ENCODE assay signal across 28 cellular contexts in the genomic region with DNA sequence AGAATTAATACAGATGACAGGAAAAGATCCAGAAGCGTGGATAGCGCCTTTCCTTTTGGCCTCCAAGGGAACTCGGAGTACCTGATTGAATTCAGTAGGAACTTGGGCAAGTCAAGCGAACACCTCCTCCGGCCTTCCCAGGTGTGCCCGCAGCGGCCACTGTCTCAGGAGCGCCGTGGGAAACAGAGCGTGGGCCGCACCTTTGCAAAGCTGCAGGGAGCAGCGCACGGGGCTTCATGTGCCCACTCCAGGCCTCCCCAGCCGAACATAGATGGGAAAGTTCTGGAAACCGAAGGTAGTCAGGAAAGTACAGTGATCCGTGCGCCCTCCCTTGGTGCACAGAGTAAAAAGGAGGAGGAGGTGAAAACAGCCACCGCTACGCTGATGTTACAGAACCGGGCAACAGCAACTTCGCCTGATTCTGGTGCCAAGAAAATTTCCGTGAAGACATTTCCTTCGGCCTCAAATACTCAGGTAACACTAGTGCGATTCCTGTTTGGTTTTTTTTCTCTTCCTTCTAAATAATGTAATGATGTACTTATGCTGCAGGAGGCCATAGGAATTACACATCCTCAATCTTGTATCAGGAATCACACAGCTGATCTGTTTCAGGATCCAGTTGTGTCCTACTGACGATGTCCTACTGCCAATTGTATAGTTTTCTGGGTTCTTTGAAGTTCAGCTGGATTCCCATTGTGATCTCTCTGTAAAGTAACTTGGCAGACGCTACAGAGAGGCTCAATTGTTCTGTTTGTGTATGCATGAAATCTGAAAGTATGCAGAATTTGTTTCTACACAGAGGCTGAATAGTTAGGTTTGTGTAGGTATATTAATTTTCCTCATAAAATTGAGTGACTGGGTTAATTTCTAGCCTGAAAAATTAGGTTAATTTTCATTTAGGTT.
"Had no signal": no experiment of that assay in that cellular context is flagged by ENCODE, and none has a peak within 500 bp of the region (broad histone marks: within the 10 kb centered on the region; RNA-seq: fewer than 3 reads in every experiment).

No MANE protein-coding gene starts in this region.

- ATAC-seq: activated CD4-positive, CD25-positive, alpha-beta regulatory T cell treated with anti-CD3 and anti-CD28 coated beads, Interleukin-2, amount 50 U/mL, for 24 hours; foreskin keratinocyte; stimulated activated memory B cell treated with anti-CD40 and anti-IgM and Interleukin-4, amounts not matched to agents 10 μg/mL and 1 μg/mL and 100 μg/mL, for 72 hours; T-helper 17 cell had no signal

- H3K27ac ChIP-seq: epithelial cell of prostate, foreskin keratinocyte, suprapubic skin, transverse colon, vagina had no signal

- H3K27me3 ChIP-seq: foreskin keratinocyte, hepatocyte, stomach, suprapubic skin, transverse colon, vagina had no signal

- DNase-seq: activated CD4-positive, alpha-beta memory T cell treated with anti-CD3 and anti-CD28 coated beads, Interleukin-2, amount 10 ng/mL, durations not matched to agents 7 days and 5 days; activated CD4-positive, alpha-beta T cell treated with anti-CD3 and anti-CD28 coated beads, Interleukin-2, amount 10 ng/mL, durations not matched to agents 24 days and 14 days; activated effector memory CD4-positive, alpha-beta T cell treated with anti-CD3 and anti-CD28 coated beads, Interleukin-2, amount 50 U/mL, for 16 hours; activated naive CD4-positive, alpha-beta T cell treated with anti-CD3 and anti-CD28 coated beads, Interleukin-2, amount 10 ng/mL, durations not matched to agents 7 days and 5 days; amygdala; caudate nucleus; endodermal cell; foreskin keratinocyte; glutamatergic neuron; immature natural killer cell; naive B cell; occipital lobe; posterior cingulate gyrus; small intestine; stimulated activated CD4-positive, alpha-beta T cell treated with anti-CD3 and anti-CD28 coated beads, Interleukin-15, amount 100 ng/mL, for 24 hours; stomach; SW 1271; T-helper 17 cell; transverse colon had no signal

- H3K27me3 Mint-ChIP-seq: memory B cell, naive B cell had no signal

- H3K4me3 Mint-ChIP-seq: activated CD4-positive, alpha-beta memory T cell treated with anti-CD3 and anti-CD28 coated beads, Interleukin-2, amount 10 ng/mL, durations not matched to agents 7 days and 5 days; activated CD4-positive, alpha-beta T cell treated with anti-CD3 and anti-CD28 coated beads, Interleukin-2, amount 10 ng/mL, durations not matched to agents 24 days and 14 days; activated naive CD4-positive, alpha-beta T cell treated with anti-CD3 and anti-CD28 coated beads, Interleukin-2, amount 10 ng/mL, durations not matched to agents 7 days and 5 days; brain; endodermal cell; immature natural killer cell; memory B cell; naive B cell; neural crest cell; stimulated activated memory B cell treated with anti-CD40 and anti-IgM and Interleukin-4, amounts not matched to agents 10 μg/mL and 1 μg/mL and 100 μg/mL, for 72 hours; T-helper 17 cell had no signal

- H3K4me1 Mint-ChIP-seq: activated CD4-positive, alpha-beta memory T cell treated with anti-CD3 and anti-CD28 coated beads, Interleukin-2, amount 10 ng/mL, durations not matched to agents 7 days and 5 days; activated CD4-positive, alpha-beta T cell treated with anti-CD3 and anti-CD28 coated beads, Interleukin-2, amount 10 ng/mL, durations not matched to agents 24 days and 14 days; activated naive CD4-positive, alpha-beta T cell treated with anti-CD3 and anti-CD28 coated beads, Interleukin-2, amount 10 ng/mL, durations not matched to agents 7 days and 5 days; immature natural killer cell; stimulated activated memory B cell treated with anti-CD40 and anti-IgM and Interleukin-4, amounts not matched to agents 10 μg/mL and 1 μg/mL and 100 μg/mL, for 72 hours; T-helper 17 cell had no signal

- H3K9me3 Mint-ChIP-seq: activated CD4-positive, alpha-beta memory T cell treated with anti-CD3 and anti-CD28 coated beads, Interleukin-2, amount 10 ng/mL, durations not matched to agents 7 days and 5 days; activated CD4-positive, alpha-beta T cell treated with anti-CD3 and anti-CD28 coated beads, Interleukin-2, amount 10 ng/mL, durations not matched to agents 24 days and 14 days; activated naive CD4-positive, alpha-beta T cell treated with anti-CD3 and anti-CD28 coated beads, Interleukin-2, amount 10 ng/mL, durations not matched to agents 7 days and 5 days; endodermal cell; immature natural killer cell; memory B cell; naive B cell; neural crest cell; stimulated activated memory B cell treated with anti-CD40 and anti-IgM and Interleukin-4, amounts not matched to agents 10 μg/mL and 1 μg/mL and 100 μg/mL, for 72 hours had no signal

- H3K9me3 ChIP-seq: stomach, suprapubic skin, transverse colon, vagina had no signal

- FAIRE-seq: small intestine had no signal

- H2AFZ ChIP-seq: hepatocyte had no signal

- H3K4me1 ChIP-seq: foreskin keratinocyte, suprapubic skin had no signal

- H3K36me3 Mint-ChIP-seq: activated naive CD4-positive, alpha-beta T cell treated with anti-CD3 and anti-CD28 coated beads, Interleukin-2, amount 10 ng/mL, durations not matched to agents 7 days and 5 days; immature natural killer cell; memory B cell; naive B cell; stimulated activated memory B cell treated with anti-CD40 and anti-IgM and Interleukin-4, amounts not matched to agents 10 μg/mL and 1 μg/mL and 100 μg/mL, for 72 hours had no signal

- H3K27ac Mint-ChIP-seq: activated CD4-positive, alpha-beta memory T cell treated with anti-CD3 and anti-CD28 coated beads, Interleukin-2, amount 10 ng/mL, durations not matched to agents 7 days and 5 days; activated CD4-positive, alpha-beta T cell treated with anti-CD3 and anti-CD28 coated beads, Interleukin-2, amount 10 ng/mL, durations not matched to agents 24 days and 14 days; activated naive CD4-positive, alpha-beta T cell treated with anti-CD3 and anti-CD28 coated beads, Interleukin-2, amount 10 ng/mL, durations not matched to agents 7 days and 5 days; immature natural killer cell; memory B cell; naive B cell; stimulated activated memory B cell treated with anti-CD40 and anti-IgM and Interleukin-4, amounts not matched to agents 10 μg/mL and 1 μg/mL and 100 μg/mL, for 72 hours; T-helper 17 cell had no signal

- H3K36me3 ChIP-seq: suprapubic skin, transverse colon, vagina had no signal

- H3K4me3 ChIP-seq: hepatocyte, stomach, suprapubic skin, transverse colon, vagina had no signal
